26 cellular contexts compared by ENCODE assay signal in genomic region chr18:8989855-8990254, GRCh38.
DNase-seq lines count a peak whose midpoint lies in the region; ATAC-seq, FAIRE-seq and TF ChIP-seq lines count a peak whose summit lies in the region.
"Had no signal": no experiment of that assay in that cellular context is flagged by ENCODE, and none has a peak within 500 bp of the region (broad histone marks: within the 10 kb centered on the region; RNA-seq: fewer than 3 reads in every experiment).

No MANE protein-coding gene starts in this region.

- H3K4me1 ChIP-seq in pancreas (peaks cover 7 to 11% (median 11%) of the 10 kb centered on the region in 3 donors), colonic mucosa (no peaks in the 10 kb centered on the region)
- H3K4me1 ChIP-seq: BE2C had no signal

- H3K4me3 ChIP-seq in GM12875 (ENCODE audit: low read depth, low read length) (peak overlapping the region; percentile 5), epithelial cell of esophagus (ENCODE audit: low read length) (no peak overlapping the region), pancreas (no peak overlapping the region), colonic mucosa (no peak overlapping the region)
- H3K4me3 ChIP-seq: heart right ventricle, lung, SK-N-MC had no signal

- DNase-seq in NCI-H69 (lab: John Stamatoyannopoulos, UW) (peak; percentile 33), epithelial cell of esophagus (ENCODE audit: low read depth) (peak; percentile 41), pancreas (peak in 4 of 6 donors; percentile 7 to 56 (median 32)), colonic mucosa (no peak), CD14-positive monocyte (ENCODE audit: low spot score) (no peak)
- no peak for DNase-seq in effector memory CD8-positive, alpha-beta T cell
- DNase-seq: activated CD4-positive, alpha-beta T cell treated with anti-CD3 and anti-CD28 coated beads, Interleukin-2, amount 50 U/mL, for 48 hours; activated naive CD4-positive, alpha-beta T cell treated with anti-CD3 and anti-CD28 coated beads, Interleukin-2, amount 50 U/mL, for 16 hours; BE2C; DND-41; effector CD8-positive, alpha-beta T cell; erythroblast; foreskin fibroblast; kidney glomerular epithelial cell; NCI-H1417; NCI-H2029 treated with DMSO at 0.1 percent for 48 hours; NCI-H226; NCI-H748 treated with DMSO at 0.1 percent for 48 hours; stimulated activated naive CD8-positive, alpha-beta T cell treated with anti-CD3 and anti-CD28 coated beads, Interleukin-15, Interleukin-2, amounts not matched to agents 100 U/mL and 50 U/mL, for 24 hours had no signal

- peaks cover 1 to 5% (median 2%) of the 10 kb centered on the region in 3 donors for H3K27me3 Mint-ChIP-seq in CD14-positive monocyte (ENCODE audit: low read depth in 3 of 3)
- H3K27me3 Mint-ChIP-seq in effector memory CD8-positive, alpha-beta T cell, result peaks cover 34 to 58% of the 10 kb centered on the region in 2 donors

- TF ChIP-seq CTCF in GM12875 (IDR thresholded peaks at IDR 0.05; ENCODE audit: borderline replicate concordance, insufficient read depth, low read depth, low read length) (no peak), epithelial cell of esophagus (IDR thresholded peaks at IDR 0.05; ENCODE audit: insufficient read depth, low read depth, low read length, missing control alignments) (no peak), pancreas (IDR thresholded peaks at IDR 0.05) (no peak), colonic mucosa (IDR thresholded peaks at IDR 0.05) (no peak), CD14-positive monocyte (IDR thresholded peaks at IDR 0.05) (no peak)

- no peak for FAIRE-seq in pancreas (lab: Jason Lieb, UNC)

- H3K27me3 ChIP-seq in pancreas (no peaks in the 10 kb centered on the region), colonic mucosa (no peaks in the 10 kb centered on the region)
- H3K27me3 ChIP-seq: BE2C, heart right ventricle, neutrophil had no signal

- peaks cover 20% of the 10 kb centered on the region for H3K4me1 Mint-ChIP-seq in CD14-positive monocyte
- no peaks in the 10 kb centered on the region for H3K4me1 Mint-ChIP-seq in effector memory CD8-positive, alpha-beta T cell (ENCODE audit: low read depth in 2 of 2)

- H3K36me3 ChIP-seq in pancreas, result no peaks in the 10 kb centered on the region
- no peaks in the 10 kb centered on the region for H3K36me3 ChIP-seq in colonic mucosa
- H3K36me3 ChIP-seq: BE2C, heart right ventricle, neutrophil had no signal

- 88 to 91% methylated on average over 10 of the region's 10 CpGs for WGBS in pancreas, 2 donors

- H3K9me3 ChIP-seq in pancreas (no peaks in the 10 kb centered on the region), colonic mucosa (no peaks in the 10 kb centered on the region)
- H3K9me3 ChIP-seq: BE2C, heart right ventricle, neutrophil had no signal

- no peak overlapping the region for H3K27ac ChIP-seq in pancreas
- H3K27ac ChIP-seq in colonic mucosa, result no peak overlapping the region
- H3K27ac ChIP-seq: neutrophil, RWPE1, SK-N-MC had no signal

- no peak overlapping the region for H3K4me3 Mint-ChIP-seq in CD14-positive monocyte
- H3K4me3 Mint-ChIP-seq in effector memory CD8-positive, alpha-beta T cell, result no peak overlapping the region

- intact Hi-C loops in pancreas (cut with DNase I) (loop anchor here in 2 of 3 donors (2.0 to 10.0 kb wide), 3 partner anchors 295 to 335 kb away; no protein-coding TSS in a partner anchor), colonic mucosa (cut with DNase I) (loop anchor here (2.0 to 5.0 kb wide), 2 partner anchors 293 to 513 kb away; no protein-coding TSS in a partner anchor), CD14-positive monocyte (cut with micrococcal nuclease) (loop anchor here (5.0 kb wide), 1 partner anchor 293 kb away; no protein-coding TSS in a partner anchor)

- ATAC-seq in pancreas, result no peak
- no peak for ATAC-seq in effector memory CD8-positive, alpha-beta T cell (replicated peaks)
- ATAC-seq: activated CD4-positive, CD25-positive, alpha-beta regulatory T cell treated with anti-CD3 and anti-CD28 coated beads, Interleukin-2, amount 50 U/mL, for 24 hours; stimulated activated naive CD8-positive, alpha-beta T cell treated with anti-CD3 and anti-CD28 coated beads, Interleukin-15, Interleukin-2, amounts not matched to agents 100 U/mL and 50 U/mL, for 24 hours had no signal

- no peaks in the 10 kb centered on the region for H3K36me3 Mint-ChIP-seq in CD14-positive monocyte
- no peaks in the 10 kb centered on the region for H3K36me3 Mint-ChIP-seq in effector memory CD8-positive, alpha-beta T cell (ENCODE audit: insufficient read depth)

- H3K27ac Mint-ChIP-seq in CD14-positive monocyte, result peak overlapping the region in 1 of 7 donors; percentile 26
- no peak overlapping the region for H3K27ac Mint-ChIP-seq in effector memory CD8-positive, alpha-beta T cell

- peaks cover 0 to 5% (median 0%) of the 10 kb centered on the region in 7 donors for H3K9me3 Mint-ChIP-seq in CD14-positive monocyte
- no peaks in the 10 kb centered on the region for H3K9me3 Mint-ChIP-seq in effector memory CD8-positive, alpha-beta T cell

- H3K9ac ChIP-seq in colonic mucosa (ENCODE audit: low read depth in 2 of 2, low read length in 2 of 2), result no peak overlapping the region

Comparison
In these comparisons a context has a peak if more than half of its experiments do, and no peak if none do; other contexts are left out.
1. DNase-seq: peak in NCI-H69 (single experiment), epithelial cell of esophagus (single experiment) and pancreas (4 of 6); none in colonic mucosa (single experiment), CD14-positive monocyte (single experiment) and effector memory CD8-positive, alpha-beta T cell (0 of 3).